1 cellular context compared by ENCODE assay signal in genomic region chr20:23669866-23670265, GRCh38.
TF ChIP-seq lines count a peak whose summit lies in the region.

No MANE protein-coding gene starts in this region.

TF ChIP-seq in H1, 55 proteins besides CTCF, POLR2A, EP300 and RAD21:
- no peak for TF ChIP-seq GABPA (IDR thresholded peaks at IDR 0.05; ENCODE audit: borderline replicate concordance, insufficient read depth, low read length)
- TF ChIP-seq CHD1 (IDR thresholded peaks at IDR 0.05; ENCODE audit: low read depth, low read length), result no peak
- TF ChIP-seq SP2 (IDR thresholded peaks at IDR 0.05; ENCODE audit: low read length), result no peak
- no peak for TF ChIP-seq ATF2 (IDR thresholded peaks at IDR 0.05; ENCODE audit: low read length)
- TF ChIP-seq ATF3 (IDR thresholded peaks at IDR 0.05; ENCODE audit: insufficient read depth, low read depth, low read length), result no peak
- no peak for TF ChIP-seq KDM4A (IDR thresholded peaks at IDR 0.05; ENCODE audit: low read depth, low read length, severe bottlenecking)
- no peak for TF ChIP-seq CTBP2 (IDR thresholded peaks at IDR 0.05; ENCODE audit: borderline replicate concordance, insufficient read depth, insufficient read length, low read length)
- no peak for TF ChIP-seq YY1 (IDR thresholded peaks at IDR 0.05; ENCODE audit: low read depth, low read length)
- TF ChIP-seq FOSL1 (IDR thresholded peaks at IDR 0.05; ENCODE audit: insufficient read depth, low read depth, low read length), result no peak
- TF ChIP-seq MAX (IDR thresholded peaks at IDR 0.05), result no peak
- TF ChIP-seq MAFK (IDR thresholded peaks at IDR 0.05; ENCODE audit: low read depth, low read length), result no peak
- TF ChIP-seq JUND (IDR thresholded peaks at IDR 0.05; ENCODE audit: low read length), result no peak
- no peak for TF ChIP-seq TEAD4 (IDR thresholded peaks at IDR 0.05; ENCODE audit: low read depth, low read length)
